ENCODE assay signal across 8 cellular contexts in the genomic region with DNA sequence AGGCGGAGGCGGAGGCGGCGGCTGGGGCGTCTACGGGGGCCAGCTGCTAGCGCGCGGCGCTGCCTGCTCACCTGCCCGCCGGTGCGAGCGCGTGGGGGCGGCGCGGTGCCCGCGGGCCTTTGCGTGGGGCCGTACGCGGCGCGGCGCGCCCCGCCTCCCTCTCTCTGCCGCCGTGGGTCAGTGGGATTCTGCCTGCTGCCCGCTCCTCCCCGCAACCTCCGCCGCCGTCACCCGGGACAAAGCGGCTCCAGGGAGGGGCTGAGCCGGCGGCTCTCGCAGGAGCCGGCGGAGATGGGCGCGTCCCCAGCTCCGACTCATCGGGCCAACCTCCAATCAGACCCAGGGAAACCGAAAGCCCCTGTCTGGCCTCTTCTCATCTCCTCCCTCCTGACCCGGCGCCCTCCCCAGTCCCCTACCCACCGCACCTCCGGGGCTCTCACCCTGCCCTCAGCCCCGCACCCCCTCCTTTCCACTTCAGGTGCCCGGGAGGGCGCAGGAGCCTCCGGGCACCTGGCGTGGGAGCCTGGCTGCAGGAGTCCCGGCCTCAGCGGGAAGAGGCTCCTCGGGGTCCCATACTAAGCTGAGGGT. TPM values are rescaled to one million over a fixed set of nuclear protein-coding genes. Genes with fewer than 3 reads are reported as not detected.
A peak's percentile ranks its signal among the peaks of the same experiment; 100 is the strongest.
DNase-seq lines count a peak whose midpoint lies in the region; ATAC-seq, FAIRE-seq and TF ChIP-seq lines count a peak whose summit lies in the region.

A gene (minus strand): TSS at position 249 of the 588 bp plus-strand sequence.

- WGBS in GM12878 (ENCODE audit: insufficient coverage, insufficient replicate concordance, low lambda C conversion rate, missing lambda C conversion rate): 3% methylated on average over 40 of the region's 60 CpGs
- 3% methylated on average over 27 of the region's 60 CpGs for WGBS in prostate gland

- H3K9ac ChIP-seq in GM12878 (ENCODE audit: control insufficient read depth, insufficient read depth, low read length): no peak within 1 kb of the TSS

- TF ChIP-seq CTCF in PC-9 (conservative IDR thresholded peaks at IDR 0.05) (no peak), GM12878 (IDR thresholded peaks at IDR 0.05 in 2 of 3, conservative IDR thresholded peaks at IDR 0.05 in 1 of 3; ENCODE audit: control insufficient read depth in 2 of 3, extremely low read depth in 1 of 3, insufficient read depth in 1 of 3, low read depth in 3 of 3, low read length in 3 of 3) (no peak), prostate gland (IDR thresholded peaks at IDR 0.05) (no peak)

- H3K4me2 ChIP-seq in PC-9: peak within 1 kb of the TSS; percentile 98
- H3K4me2 ChIP-seq in GM12878 (ENCODE audit: control insufficient read depth, insufficient read depth): peak within 1 kb of the TSS; percentile 69; the same call in 1 of the 2 replicates

- CTCF ChIA-PET in activated CD4-positive, alpha-beta T cell treated with anti-CD3 and anti-CD28 coated beads for 36 hours (lab: Charles Lee): interaction anchor here (0.8 kb wide), 1 partner anchor 119 kb away, joined by 3 read pairs; no protein-coding TSS in a partner anchor
- CTCF ChIA-PET in PC-9 (lab: Charles Lee) (interaction anchor here (0.6 kb wide), 1 partner anchor 512 kb away, joined by 8 read pairs; no protein-coding TSS in a partner anchor), GM12878 (lab: Yijun Ruan, JAX) (interaction anchor here (0.6 to 0.7 kb wide), 2 partner anchors 34 to 401 kb away, joined by 3 read pairs; no protein-coding TSS in a partner anchor)

- H3K79me2 ChIP-seq in PC-9 (ENCODE audit: low read depth) (no peaks in the 10 kb centered on the region), GM12878 (ENCODE audit: control insufficient read depth, insufficient read depth, low read length) (no peaks in the 10 kb centered on the region)

- H3K27me3 ChIP-seq in PC-9 (ENCODE audit: insufficient read depth, low read depth) (peaks cover 24% of the 10 kb centered on the region), GM12878 (replicated peaks in 1 of 2; ENCODE audit: control insufficient read depth in 2 of 2, insufficient read depth in 2 of 2, low read length in 1 of 2) (peaks cover 3 to 9% of the 10 kb centered on the region in 2 experiments; a peak in 3 of 4 replicates), prostate gland (replicated peaks; ENCODE audit: insufficient read depth) (no peaks in the 10 kb centered on the region)

- FAIRE-seq in GM12878 (lab: Jason Lieb, UNC): no peak

- H3K4me3 ChIP-seq in PC-9 (peak within 1 kb of the TSS; percentile 75), GM12878 (peak within 1 kb of the TSS; percentile 67; the same call in 1 of the 2 replicates), prostate gland (peak within 1 kb of the TSS; percentile 50 to 64)

- intact Hi-C loops in activated CD4-positive, alpha-beta T cell treated with anti-CD3 and anti-CD28 coated beads for 36 hours (cut with DNase I, micrococcal nuclease): loop anchor here in 1 of 2 experiments (5.0 to 10.0 kb wide), 2 partner anchors 269 to 396 kb away; no protein-coding TSS in a partner anchor
- intact Hi-C loops in PC-9 (cut with micrococcal nuclease; ENCODE audit: unreplicated experiment): no loop called here
- intact Hi-C loops in GM12878 (cut with micrococcal nuclease; ENCODE audit: unreplicated experiment): loop anchor here (10.0 kb wide), 1 partner anchor 266 kb away; no protein-coding TSS in a partner anchor
- intact Hi-C loops in prostate gland (cut with DNase I): loop anchor here (2.0 to 5.0 kb wide), 2 partner anchors 70 to 136 kb away; no protein-coding TSS in a partner anchor

- no peaks in the 10 kb centered on the region; the same call in 1 of the 2 replicates for H3F3A ChIP-seq in PC-9 (ENCODE audit: insufficient read depth, low read depth)

- POLR2A ChIA-PET in activated CD4-positive, alpha-beta T cell treated with anti-CD3 and anti-CD28 coated beads for 36 hours (lab: Charles Lee): no interaction called here
- POLR2A ChIA-PET in PC-9 (lab: Charles Lee; ENCODE audit: unreplicated experiment) (no interaction called here), GM12878 (lab: Charles Lee) (no interaction called here)

- H3K4me1 ChIP-seq in PC-9 (replicated peaks; ENCODE audit: insufficient read depth) (0 out of 2 replicates have a peak, but pooled peaks cover 6% of the 10 kb centered on the region), GM12878 (ENCODE audit: control insufficient read depth, insufficient read depth, low read length) (no peaks in the 10 kb centered on the region), prostate gland (replicated peaks) (no peaks in the 10 kb centered on the region)

- RAD21 ChIA-PET in GM12878 (lab: Charles Lee; ENCODE audit: unreplicated experiment): no interaction called here

- H4K20me1 ChIP-seq in PC-9 (ENCODE audit: insufficient read depth) (no peaks in the 10 kb centered on the region), GM12878 (ENCODE audit: control insufficient read depth, insufficient read depth) (no peaks in the 10 kb centered on the region)

- peak within 1 kb of the TSS; percentile 24 for H3K4me3 Mint-ChIP-seq in activated CD4-positive, alpha-beta T cell treated with anti-CD3 and anti-CD28 coated beads for 36 hours

- no peak for TF ChIP-seq RAD21 in GM12878 (IDR thresholded peaks at IDR 0.05; ENCODE audit: insufficient read depth, low read depth, low read length)

- no peak within 1 kb of the TSS for H3K27ac ChIP-seq in PC-9
- no peak within 1 kb of the TSS for H3K27ac ChIP-seq in GM12878 (ENCODE audit: control insufficient read depth, insufficient read depth)
- H3K27ac ChIP-seq in prostate gland: peak within 1 kb of the TSS; percentile 67 to 78

- BruUV-seq in PC-9 (replicated peaks; lab: Mats Ljungman, UMichigan) (no TSS peak), GM12878 (replicated peaks; lab: Mats Ljungman, UMichigan) (no TSS peak)

- no peaks in the 10 kb centered on the region for H3K36me3 Mint-ChIP-seq in activated CD4-positive, alpha-beta T cell treated with anti-CD3 and anti-CD28 coated beads for 36 hours (ENCODE audit: low read depth)

- no peaks in the 10 kb centered on the region for H3K36me3 ChIP-seq in PC-9 (ENCODE audit: low read depth)
- H3K36me3 ChIP-seq in GM12878 (ENCODE audit: control insufficient read depth in 2 of 2, insufficient read depth in 2 of 2, low read length in 1 of 2): no peaks in the 10 kb centered on the region
- H3K36me3 ChIP-seq in prostate gland: no peaks in the 10 kb centered on the region

- peaks cover 56% of the 10 kb centered on the region for H3K27me3 Mint-ChIP-seq in activated CD4-positive, alpha-beta T cell treated with anti-CD3 and anti-CD28 coated beads for 36 hours

- no peak for TF ChIP-seq EP300 in GM12878 (IDR thresholded peaks at IDR 0.05; ENCODE audit: borderline replicate concordance in 1 of 2, control insufficient read depth in 1 of 2, low read depth in 2 of 2, low read length in 2 of 2)

- SMC1A ChIA-PET in GM12878 (lab: Charles Lee; ENCODE audit: uncharacterized antibody, unreplicated experiment): no interaction called here

- peak; percentile 87 for ATAC-seq in activated CD4-positive, alpha-beta T cell treated with anti-CD3 and anti-CD28 coated beads for 36 hours
- ATAC-seq in HG02973 (IDR thresholded peaks at IDR 0.05; ENCODE audit: unreplicated experiment) (peak; percentile 51), GM12878 (peak; percentile 66)

- no peak for TF ChIP-seq POLR2A in GM12878 (IDR thresholded peaks at IDR 0.05; ENCODE audit: low read depth, low read length)
- no peak for TF ChIP-seq POLR2A in prostate gland (IDR thresholded peaks at IDR 0.05)

- no peaks in the 10 kb centered on the region for H3K9me3 ChIP-seq in PC-9 (ENCODE audit: insufficient read depth, low read depth)
- H3K9me3 ChIP-seq in GM12878 (replicated peaks; ENCODE audit: control insufficient read depth, insufficient read depth, low read length): no peaks in the 10 kb centered on the region
- H3K9me3 ChIP-seq in prostate gland: no peaks in the 10 kb centered on the region

- H3K9me3 Mint-ChIP-seq in activated CD4-positive, alpha-beta T cell treated with anti-CD3 and anti-CD28 coated beads for 36 hours (ENCODE audit: low read depth): no peaks in the 10 kb centered on the region

- H3K27ac Mint-ChIP-seq in activated CD4-positive, alpha-beta T cell treated with anti-CD3 and anti-CD28 coated beads for 36 hours: no peak within 1 kb of the TSS

- peak; percentile 55 for DNase-seq in activated CD4-positive, alpha-beta T cell treated with anti-CD3 and anti-CD28 coated beads for 36 hours
- no peak for DNase-seq in activated CD4-positive, alpha-beta T cell treated with anti-CD3 and anti-CD28 coated beads for 1 hour
- peak in 1 of 2 experiments; percentile 58 for DNase-seq in PC-9
- no peak for DNase-seq in GM12878 (ENCODE audit: low read depth, low spot score)
- peak in 42 of 51 donors; percentile 17 to 87 (median 58) for DNase-seq in hypothalamus (lab: John Stamatoyannopoulos, UW)
- DNase-seq in prostate gland (ENCODE audit: low spot score): peak; percentile 42
- DNase-seq in NCI-H187 treated with DMSO at 0.1 percent for 48 hours (lab: John Stamatoyannopoulos, UW): no peak

- H3K9me2 ChIP-seq in PC-9 (ENCODE audit: insufficient read depth): peaks cover 4% of the 10 kb centered on the region; the same call in 1 of the 2 replicates

- H2AFZ ChIP-seq in PC-9 (peak within 1 kb of the TSS; percentile 95), GM12878 (ENCODE audit: control insufficient read depth, low read depth, low read length) (no peak within 1 kb of the TSS; the same call in 1 of the 2 replicates)

- peaks cover 3% of the 10 kb centered on the region for H3K4me1 Mint-ChIP-seq in activated CD4-positive, alpha-beta T cell treated with anti-CD3 and anti-CD28 coated beads for 36 hours

- in situ Hi-C loops in GM12878 (cut with MboI): no loop called here

TF ChIP-seq in GM12878, 131 proteins besides CTCF, POLR2A, EP300 and RAD21 (continues in another document):
- TF ChIP-seq ASH2L (IDR thresholded peaks at IDR 0.05; ENCODE audit: borderline replicate concordance, low read depth): no peak

RNA-seq across cellular contexts. Expression of the gene that starts here (rescaled TPM):
- under 1 TPM; 0.57 to 0.91 TPM for total RNA-seq in activated CD4-positive, alpha-beta T cell treated with anti-CD3 and anti-CD28 coated beads for 36 hours
- total RNA-seq in PC-9 (2021) (0.44 and 0.68 TPM in 2 replicates), GM12878 (2014; rRNA removed) (not detected in 2 replicates), GM12878 (2014; rRNA removed; fragmentation: Illumina TruSeq; extraction: Trizol) (not detected in 2 replicates), GM12878 (2021) (not detected in 2 replicates), prostate gland (10 to 100 TPM; 12.3 to 14.2 TPM)
- not detected in 2 replicates for total RNA-seq in GM12878 (2013; cell fraction: nucleolus; rRNA removed)
- polyA plus RNA-seq in GM12878 (2011; ENCODE audit: low read depth): not detected
- polyA plus RNA-seq in GM12878 (2011; rRNA removed) (not detected in 2 replicates), GM12878 (2014; fragmentation: Illumina TruSeq; extraction: Trizol) (not detected in 2 replicates), GM12878 (2014; fragmentation: Nextera tagmentation; extraction: Ambion mirVana) (not detected), GM12878 (2014; rRNA removed) (not detected in 2 replicates), GM12878 (2016; fragmentation: Nextera tagmentation; extraction: Ambion mirVana) (under 1 TPM in 1 of 2 experiments, not detected in 1; 0.06 TPM)
- polyA plus RNA-seq in GM12878 (2011; cell fraction: cytosol; rRNA removed): not detected in 2 replicates
- polyA plus RNA-seq in GM12878 (2011; cell fraction: nucleus; rRNA removed): not detected in 2 replicates
- not detected in 2 replicates for polyA plus RNA-seq in GM12878 (2012)
- not detected in 2 replicates for polyA minus RNA-seq in GM12878 (2011; rRNA and poly(A)+ RNA removed)
- not detected in 2 replicates for polyA minus RNA-seq in GM12878 (2011; cell fraction: cytosol; rRNA and poly(A)+ RNA removed)
- polyA minus RNA-seq in GM12878 (2011; cell fraction: nucleus; rRNA and poly(A)+ RNA removed): not detected in 2 replicates

Comparison
In these comparisons a context has a peak if more than half of its experiments do, and no peak if none do; other contexts are left out.
1. Peak in DNase-seq and ATAC-seq in activated CD4-positive, alpha-beta T cell treated with anti-CD3 and anti-CD28 coated beads for 36 hours; RNA of the gene not detected or under 1 TPM.
2. Peak in ATAC-seq, H3K4me3 ChIP-seq and H3K4me2 ChIP-seq in GM12878; RNA of the gene not detected or under 1 TPM.
3. DNase-seq: peak in hypothalamus (42 of 51) and prostate gland (single experiment); none in activated CD4-positive, alpha-beta T cell treated with anti-CD3 and anti-CD28 coated beads for 1 hour (single experiment), GM12878 (single experiment) and NCI-H187 treated with DMSO at 0.1 percent for 48 hours (single experiment).
4. H3K27ac ChIP-seq: peak in prostate gland (2 of 2); none in PC-9 (single experiment) and GM12878 (single experiment).
5. Peak in every context shown above with its lines, with median percentiles within 50 percentile points of each other: ATAC-seq and H3K4me3 ChIP-seq.